Comparison of ENCODE assay signal across 16 cellular contexts in the genomic region with DNA sequence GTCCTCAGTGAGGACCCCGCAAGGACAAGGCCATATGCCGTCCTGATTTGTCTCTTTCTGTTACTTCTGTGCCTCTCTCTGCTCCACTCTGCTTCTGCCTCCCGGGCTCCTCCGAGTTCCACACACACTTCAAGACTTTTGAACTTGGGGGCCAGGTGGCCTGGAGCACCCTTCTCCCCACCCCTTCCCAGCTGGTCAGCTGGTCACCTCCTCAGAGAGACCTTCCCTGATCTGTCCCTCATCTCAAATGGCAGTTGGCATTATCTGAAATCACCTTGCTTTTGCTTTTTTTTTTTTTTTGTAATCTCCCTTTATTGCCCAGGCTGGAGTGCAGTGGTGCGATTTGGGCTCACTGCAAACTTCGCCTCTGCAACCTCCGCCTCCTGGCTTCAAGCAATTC. TPM values are rescaled to one million over a fixed set of nuclear protein-coding genes. Genes with fewer than 3 reads are reported as not detected.
DNase-seq lines count a peak whose midpoint lies in the region; ATAC-seq, FAIRE-seq and TF ChIP-seq lines count a peak whose summit lies in the region.
"Had no signal": no experiment of that assay in that cellular context is flagged by ENCODE, and none has a peak within 500 bp of the region (broad histone marks: within the 10 kb centered on the region; RNA-seq: fewer than 3 reads in every experiment).

No MANE protein-coding gene starts in this region.

- H3K27ac Mint-ChIP-seq in brain, result peak overlapping the region in 1 of 5 experiments; percentile 24
- peak overlapping the region in 2 of 9 donors; percentile 33 to 50 for H3K27ac Mint-ChIP-seq in naive thymus-derived CD4-positive, alpha-beta T cell

- CTCF ChIA-PET in naive thymus-derived CD4-positive, alpha-beta T cell (lab: Charles Lee), result no interaction called here

- H3K4me3 Mint-ChIP-seq in brain, result peak overlapping the region in 3 of 5 experiments; percentile 4 to 42 (median 28)
- peak overlapping the region in 8 of 10 donors; percentile 8 to 88 (median 49) for H3K4me3 Mint-ChIP-seq in naive thymus-derived CD4-positive, alpha-beta T cell

- no peak overlapping the region for H3K4me3 ChIP-seq in BLaER1
- H3K4me3 ChIP-seq in naive thymus-derived CD4-positive, alpha-beta T cell (ENCODE audit: low read length), result no peak overlapping the region
- H3K4me3 ChIP-seq: esophagus muscularis mucosa, K562 had no signal

- no peaks in the 10 kb centered on the region for H3K36me3 Mint-ChIP-seq in brain
- peaks cover 0 to 1% (median 0%) of the 10 kb centered on the region in 5 donors for H3K36me3 Mint-ChIP-seq in naive thymus-derived CD4-positive, alpha-beta T cell

- intact Hi-C loops in naive thymus-derived CD4-positive, alpha-beta T cell (cut with micrococcal nuclease), result no loop called here

- H3K27me3 Mint-ChIP-seq in brain, result peaks cover 65% of the 10 kb centered on the region
- H3K27me3 Mint-ChIP-seq in naive thymus-derived CD4-positive, alpha-beta T cell, result peaks cover 34 to 59% (median 38%) of the 10 kb centered on the region in 5 donors

- H3K27me3 ChIP-seq in BLaER1, result no peaks in the 10 kb centered on the region
- peaks cover 0 to 17% of the 10 kb centered on the region in 2 donors for H3K27me3 ChIP-seq in naive thymus-derived CD4-positive, alpha-beta T cell (ENCODE audit: control insufficient read depth in 2 of 2, insufficient read depth in 2 of 2, low read length in 2 of 2)

- no peaks in the 10 kb centered on the region for H3K9me3 ChIP-seq in BLaER1
- no peaks in the 10 kb centered on the region for H3K9me3 ChIP-seq in naive thymus-derived CD4-positive, alpha-beta T cell (ENCODE audit: control insufficient read depth in 2 of 3, low read length in 3 of 3)
- H3K9me3 ChIP-seq: esophagus muscularis mucosa had no signal

- DNase-seq in GM10266 (ENCODE audit: extremely low spot score), result peak; percentile 7
- DNase-seq in naive thymus-derived CD4-positive, alpha-beta T cell, result no peak
- no peak for DNase-seq in D721Med (ENCODE audit: insufficient read length, low spot score)
- DNase-seq in NOMO-1 treated with dmso at 0.1 percent for 144 hours (lab: John Stamatoyannopoulos, UW; ENCODE audit: unreplicated experiment), result no peak
- DNase-seq in frontal cortex (ENCODE audit: low spot score in 2 of 2), result no peak
- DNase-seq: activated CD8-positive, alpha-beta memory T cell treated with anti-CD3 and anti-CD28 coated beads, Interleukin-2, amount 50 U/mL, for 48 hours; NCI-H2029; stimulated activated CD4-positive, alpha-beta T cell treated with anti-CD3 and anti-CD28 coated beads, Interleukin-1b, Interleukin-23, amount 100 ng/mL, for 48 hours; T-helper 9 cell had no signal

- peak overlapping the region; percentile 100 for H3K4me2 ChIP-seq in BLaER1

- H3K9ac ChIP-seq in BLaER1, result peak overlapping the region; percentile 81; the same call in 1 of the 2 replicates

- TF ChIP-seq CTCF in GM10266 (IDR thresholded peaks at IDR 0.05; ENCODE audit: control insufficient read depth, insufficient read depth, low read depth, missing control alignments) (no peak), brain (conservative IDR thresholded peaks at IDR 0.05) (no peak), D721Med (IDR thresholded peaks at IDR 0.05; ENCODE audit: insufficient read depth, missing control alignments) (no peak)

- ATAC-seq in naive thymus-derived CD4-positive, alpha-beta T cell, result no peak
- no peak for ATAC-seq in GM21528 (IDR thresholded peaks at IDR 0.05; ENCODE audit: low FRiP score, unreplicated experiment)
- ATAC-seq: activated naive CD4-positive, alpha-beta T cell treated with anti-CD3 and anti-CD28 coated beads, Interleukin-2, amount 50 U/mL, for 72 hours; K562 had no signal

- H4K20me1 ChIP-seq in BLaER1, result no peaks in the 10 kb centered on the region

- peaks cover 59% of the 10 kb centered on the region for H3K4me1 ChIP-seq in BLaER1
- H3K4me1 ChIP-seq in naive thymus-derived CD4-positive, alpha-beta T cell (ENCODE audit: control insufficient read depth in 2 of 2, insufficient read depth in 2 of 2, low read length in 2 of 2), result peaks cover 11 to 44% of the 10 kb centered on the region in 2 donors

- peaks cover 0 to 3% (median 0%) of the 10 kb centered on the region in 5 experiments for H3K9me3 Mint-ChIP-seq in brain
- peaks cover 0 to 2% (median 0%) of the 10 kb centered on the region in 11 donors for H3K9me3 Mint-ChIP-seq in naive thymus-derived CD4-positive, alpha-beta T cell
- H3K9me3 Mint-ChIP-seq: activated naive CD4-positive, alpha-beta T cell treated with anti-CD3 and anti-CD28 coated beads, Interleukin-2, amount 50 U/mL, for 72 hours had no signal

- no peak overlapping the region; the same call in 1 of the 2 replicates for H3K27ac ChIP-seq in BLaER1
- no peak overlapping the region for H3K27ac ChIP-seq in naive thymus-derived CD4-positive, alpha-beta T cell (ENCODE audit: low read depth, low read length)
- H3K27ac ChIP-seq: esophagus muscularis mucosa had no signal

- peaks cover 22% of the 10 kb centered on the region for H3K4me1 Mint-ChIP-seq in brain
- peaks cover 13 to 30% (median 26%) of the 10 kb centered on the region in 7 donors for H3K4me1 Mint-ChIP-seq in naive thymus-derived CD4-positive, alpha-beta T cell

- POLR2A ChIA-PET in naive thymus-derived CD4-positive, alpha-beta T cell (lab: Charles Lee), result no interaction called here

- FAIRE-seq in D721Med (lab: Jason Lieb, UNC) (no peak), frontal cortex (lab: Jason Lieb, UNC) (no peak)
- FAIRE-seq: K562 had no signal

- peaks cover 3% of the 10 kb centered on the region for H3K36me3 ChIP-seq in BLaER1
- H3K36me3 ChIP-seq in naive thymus-derived CD4-positive, alpha-beta T cell (ENCODE audit: control insufficient read depth in 2 of 3, insufficient read depth in 3 of 3, low read length in 3 of 3), result no peaks in the 10 kb centered on the region
- H3K36me3 ChIP-seq: esophagus muscularis mucosa had no signal

RNA-seq across cellular contexts. Expression of gene S1PR5, which starts 2.2 kb away (rescaled TPM):
- 19.0 TPM for polyA plus RNA-seq in brain (ENCODE audit: insufficient read depth, low read depth, low replicate concordance)
- 10 to 100 TPM in 1 of 5 experiments, 1 to 10 TPM in 1, under 1 TPM in 2, not detected in 1; 0.51 to 22.0 (median 3.5) TPM for total RNA-seq in naive thymus-derived CD4-positive, alpha-beta T cell
- under 1 TPM; 0.53 to 0.55 TPM for polyA plus RNA-seq in naive thymus-derived CD4-positive, alpha-beta T cell
- total RNA-seq in frontal cortex, result 0.41 TPM
- total RNA-seq: dermis microvascular lymphatic vessel endothelial cell, esophagus muscularis mucosa had no signal

RNA-seq across cellular contexts. Expression of gene KEAP1, which starts 16.3 kb away (rescaled TPM):
- polyA plus RNA-seq in brain (ENCODE audit: insufficient read depth, low read depth, low replicate concordance), result 71.4 TPM
- 10 to 100 TPM; 12.9 to 83.6 (median 31.4) TPM for total RNA-seq in naive thymus-derived CD4-positive, alpha-beta T cell
- polyA plus RNA-seq in naive thymus-derived CD4-positive, alpha-beta T cell, result 10 to 100 TPM; 21.9 to 37.7 TPM
- total RNA-seq in frontal cortex, result 45.7 TPM

RNA-seq across cellular contexts. Expression of gene ATG4D, which starts 24.3 kb away (rescaled TPM):
- polyA plus RNA-seq in brain (ENCODE audit: insufficient read depth, low read depth, low replicate concordance), result 55.7 TPM
- 10 to 100 TPM; 41.7 to 70.3 (median 56.7) TPM for total RNA-seq in naive thymus-derived CD4-positive, alpha-beta T cell
- 10 to 100 TPM; 12.9 to 21.8 TPM for polyA plus RNA-seq in naive thymus-derived CD4-positive, alpha-beta T cell
- total RNA-seq in frontal cortex, result 7.3 TPM

RNA-seq across cellular contexts. Expression of gene KRI1, which starts 46.4 kb away (rescaled TPM):
- polyA plus RNA-seq in brain (ENCODE audit: insufficient read depth, low read depth, low replicate concordance), result 23.3 TPM
- total RNA-seq in naive thymus-derived CD4-positive, alpha-beta T cell, result 10 to 100 TPM; 48.4 to 84.1 (median 60.4) TPM
- polyA plus RNA-seq in naive thymus-derived CD4-positive, alpha-beta T cell, result 10 to 100 TPM; 13.7 to 47.6 TPM
- total RNA-seq in frontal cortex, result 2.0 TPM

RNA-seq across cellular contexts. Expression of gene CDKN2D, which starts 49.4 kb away (rescaled TPM):
- 91.5 TPM for polyA plus RNA-seq in brain (ENCODE audit: insufficient read depth, low read depth, low replicate concordance)
- 10 to 100 TPM; 20.5 to 73.9 (median 47.5) TPM for total RNA-seq in naive thymus-derived CD4-positive, alpha-beta T cell
- polyA plus RNA-seq in naive thymus-derived CD4-positive, alpha-beta T cell, result 100 to 1,000 TPM in 1 of 2 donors, 10 to 100 TPM in 1; 72.9 to 102 TPM
- 73.0 TPM for total RNA-seq in frontal cortex
